Comparison of ENCODE assay signal across 1 cellular context in the genomic region with DNA sequence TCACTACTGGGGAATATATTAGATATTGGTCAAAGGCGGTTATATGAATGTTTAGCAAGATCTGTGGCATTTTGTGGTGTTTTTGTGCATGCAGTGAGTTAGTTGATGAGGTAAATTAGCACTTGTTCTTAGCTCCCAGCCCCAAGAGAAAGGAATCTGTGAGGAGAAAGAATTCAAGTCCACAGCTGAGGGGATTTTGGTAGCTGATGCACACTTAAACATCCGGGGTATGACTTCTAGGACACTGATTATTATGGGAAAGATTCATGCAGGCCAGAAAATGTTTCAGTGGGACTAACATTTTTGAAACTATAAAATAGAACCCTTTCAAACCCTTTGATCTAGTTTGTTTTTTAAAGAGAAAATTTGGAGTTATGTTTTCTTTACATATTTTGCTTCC.
TF ChIP-seq lines count a peak whose summit lies in the region.

No MANE protein-coding gene starts in this region.

TF ChIP-seq in IMR-90, 13 proteins besides CTCF, POLR2A, EP300 and RAD21:
- TF ChIP-seq, protein P1, sequence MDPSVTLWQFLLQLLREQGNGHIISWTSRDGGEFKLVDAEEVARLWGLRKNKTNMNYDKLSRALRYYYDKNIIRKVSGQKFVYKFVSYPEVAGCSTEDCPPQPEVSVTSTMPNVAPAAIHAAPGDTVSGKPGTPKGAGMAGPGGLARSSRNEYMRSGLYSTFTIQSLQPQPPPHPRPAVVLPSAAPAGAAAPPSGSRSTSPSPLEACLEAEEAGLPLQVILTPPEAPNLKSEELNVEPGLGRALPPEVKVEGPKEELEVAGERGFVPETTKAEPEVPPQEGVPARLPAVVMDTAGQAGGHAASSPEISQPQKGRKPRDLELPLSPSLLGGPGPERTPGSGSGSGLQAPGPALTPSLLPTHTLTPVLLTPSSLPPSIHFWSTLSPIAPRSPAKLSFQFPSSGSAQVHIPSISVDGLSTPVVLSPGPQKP (IDR thresholded peaks at IDR 0.05; ENCODE audit: borderline replicate concordance, low read depth, low read length) = no peak
- TF ChIP-seq FOS (IDR thresholded peaks at IDR 0.05; ENCODE audit: low read depth, low read length) (no peak), SMC3 (IDR thresholded peaks at IDR 0.05; ENCODE audit: low read depth, low read length) (no peak), MAZ (IDR thresholded peaks at IDR 0.05; ENCODE audit: borderline replicate concordance, low read depth, low read length) (no peak), RCOR1 (IDR thresholded peaks at IDR 0.05; ENCODE audit: insufficient replicate concordance, low read length) (no peak), MAFK (IDR thresholded peaks at IDR 0.05; ENCODE audit: low read depth, low read length) (no peak), MXI1 (IDR thresholded peaks at IDR 0.05; ENCODE audit: borderline replicate concordance, low read depth, low read length) (no peak), CHD1 (IDR thresholded peaks at IDR 0.05; ENCODE audit: low read depth, low read length) (no peak), RFX5 (IDR thresholded peaks at IDR 0.05; ENCODE audit: low read depth, low read length) (no peak), CEBPB (IDR thresholded peaks at IDR 0.05; ENCODE audit: low read depth, low read length) (no peak), NFE2L2 (IDR thresholded peaks at IDR 0.05; ENCODE audit: low read depth, low read length) (no peak), BHLHE40 (IDR thresholded peaks at IDR 0.05; ENCODE audit: low read depth, low read length) (no peak)
- TF ChIP-seq, protein P2, sequence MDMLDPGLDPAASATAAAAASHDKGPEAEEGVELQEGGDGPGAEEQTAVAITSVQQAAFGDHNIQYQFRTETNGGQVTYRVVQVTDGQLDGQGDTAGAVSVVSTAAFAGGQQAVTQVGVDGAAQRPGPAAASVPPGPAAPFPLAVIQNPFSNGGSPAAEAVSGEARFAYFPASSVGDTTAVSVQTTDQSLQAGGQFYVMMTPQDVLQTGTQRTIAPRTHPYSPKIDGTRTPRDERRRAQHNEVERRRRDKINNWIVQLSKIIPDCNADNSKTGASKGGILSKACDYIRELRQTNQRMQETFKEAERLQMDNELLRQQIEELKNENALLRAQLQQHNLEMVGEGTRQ (IDR thresholded peaks at IDR 0.05; ENCODE audit: low read depth, low read length) = no peak
